Comparison of ENCODE assay signal across 16 cellular contexts in genomic region chr11:115926601-115927000, GRCh38.
A peak's percentile ranks its signal among the peaks of the same experiment; 100 is the strongest.
DNase-seq lines count a peak whose midpoint lies in the region; ATAC-seq and TF ChIP-seq lines count a peak whose summit lies in the region.
"Had no signal": no experiment of that assay in that cellular context is flagged by ENCODE, and none has a peak within 500 bp of the region (broad histone marks: within the 10 kb centered on the region; RNA-seq: fewer than 3 reads in every experiment).

No MANE protein-coding gene starts in this region.

- WGBS in endodermal cell (ENCODE audit: insufficient coverage in 1 of 2, insufficient read length in 1 of 2), 2 experiments, result 91 to 93% methylated on average over 4 of the region's 4 CpGs

- no peak overlapping the region for H3K27ac ChIP-seq in endodermal cell (ENCODE audit: low read depth, low read length)
- H3K27ac ChIP-seq: BLaER1 treated with 17β-estradiol and CSF1 and Interleukin-3, amounts not matched to agents 10 nM and 100 nM had no signal

- H3K27me3 ChIP-seq in endodermal cell (ENCODE audit: control insufficient read depth, insufficient read depth, low read length, poor library complexity, severe bottlenecking), result peaks cover 5% of the 10 kb centered on the region

- no peak overlapping the region for H3K4me3 Mint-ChIP-seq in stimulated activated naive CD8-positive, alpha-beta T cell treated with anti-CD3 and anti-CD28 coated beads, Interleukin-15, Interleukin-2, amounts not matched to agents 100 ng/mL and 50 ng/mL, for 24 hours
- no peak overlapping the region for H3K4me3 Mint-ChIP-seq in stimulated activated naive CD8-positive, alpha-beta T cell treated with anti-CD3 and anti-CD28 coated beads, Interleukin-15, amount 100 ng/mL, for 72 hours
- no peak overlapping the region for H3K4me3 Mint-ChIP-seq in endodermal cell
- no peak overlapping the region for H3K4me3 Mint-ChIP-seq in type B pancreatic cell
- H3K4me3 Mint-ChIP-seq: HFFc6 had no signal

- TF ChIP-seq CTCF in endodermal cell (conservative IDR thresholded peaks at IDR 0.05) (peak; percentile 34), type B pancreatic cell (conservative IDR thresholded peaks at IDR 0.05) (peak; percentile 35)

- H3K36me3 Mint-ChIP-seq in stimulated activated naive CD8-positive, alpha-beta T cell treated with anti-CD3 and anti-CD28 coated beads, Interleukin-15, Interleukin-2, amounts not matched to agents 100 ng/mL and 50 ng/mL, for 24 hours (ENCODE audit: low read depth), result no peaks in the 10 kb centered on the region
- no peaks in the 10 kb centered on the region for H3K36me3 Mint-ChIP-seq in endodermal cell (ENCODE audit: low read depth)
- no peaks in the 10 kb centered on the region for H3K36me3 Mint-ChIP-seq in type B pancreatic cell
- H3K36me3 Mint-ChIP-seq: CD4-positive, CD25-positive, alpha-beta regulatory T cell had no signal

- no peak for TF ChIP-seq POLR2A in GM18505 (IDR thresholded peaks at IDR 0.05; ENCODE audit: borderline replicate concordance, extremely low read depth, insufficient read depth, insufficient read length)

- no peaks in the 10 kb centered on the region for H3K9me3 ChIP-seq in endodermal cell (ENCODE audit: control insufficient read depth, low read length)
- H3K9me3 ChIP-seq: BLaER1 treated with 17β-estradiol and CSF1 and Interleukin-3, amounts not matched to agents 10 nM and 100 nM had no signal

- H3K9me3 Mint-ChIP-seq in stimulated activated naive CD8-positive, alpha-beta T cell treated with anti-CD3 and anti-CD28 coated beads, Interleukin-15, Interleukin-2, amounts not matched to agents 100 ng/mL and 50 ng/mL, for 24 hours, result peaks cover 5% of the 10 kb centered on the region
- H3K9me3 Mint-ChIP-seq in stimulated activated naive CD8-positive, alpha-beta T cell treated with anti-CD3 and anti-CD28 coated beads, Interleukin-15, amount 100 ng/mL, for 72 hours, result peaks cover 5 to 33% of the 10 kb centered on the region in 2 donors
- H3K9me3 Mint-ChIP-seq in endodermal cell (no peaks in the 10 kb centered on the region), type B pancreatic cell (no peaks in the 10 kb centered on the region)

- no peak for DNase-seq in stimulated activated naive CD8-positive, alpha-beta T cell treated with anti-CD3 and anti-CD28 coated beads, Interleukin-15, amount 100 ng/mL, for 72 hours
- DNase-seq in NCI-H69 (lab: John Stamatoyannopoulos, UW) (peak; percentile 19), endodermal cell (no peak), type B pancreatic cell (ENCODE audit: extremely low spot score, unreplicated experiment) (no peak), GDM1 (lab: John Stamatoyannopoulos, UW) (no peak)
- DNase-seq: 8988T; AML-193; CD4-positive, CD25-positive, alpha-beta regulatory T cell; DMS53; HCEC 1CT; HFFc6 had no signal

- H3K4me3 ChIP-seq in endodermal cell (ENCODE audit: low read length), result no peak overlapping the region
- H3K4me3 ChIP-seq: BLaER1 treated with 17β-estradiol and CSF1 and Interleukin-3, amounts not matched to agents 10 nM and 100 nM had no signal

- H3K9ac ChIP-seq in endodermal cell (ENCODE audit: extremely low read depth, low read length, poor library complexity, severe bottlenecking), result no peak overlapping the region
- H3K9ac ChIP-seq: BLaER1 treated with 17β-estradiol and CSF1 and Interleukin-3, amounts not matched to agents 10 nM and 100 nM had no signal

- peaks cover 4% of the 10 kb centered on the region for H3K4me1 ChIP-seq in endodermal cell (ENCODE audit: control insufficient read depth, insufficient read depth, low read length)

- peak overlapping the region; percentile 32 for H3K27ac Mint-ChIP-seq in stimulated activated naive CD8-positive, alpha-beta T cell treated with anti-CD3 and anti-CD28 coated beads, Interleukin-15, Interleukin-2, amounts not matched to agents 100 ng/mL and 50 ng/mL, for 24 hours
- H3K27ac Mint-ChIP-seq in stimulated activated naive CD8-positive, alpha-beta T cell treated with anti-CD3 and anti-CD28 coated beads, Interleukin-15, amount 100 ng/mL, for 72 hours, result no peak overlapping the region
- H3K27ac Mint-ChIP-seq in endodermal cell (no peak overlapping the region), type B pancreatic cell (no peak overlapping the region)
- H3K27ac Mint-ChIP-seq: CD4-positive, CD25-positive, alpha-beta regulatory T cell; HFFc6 had no signal

- no peaks in the 10 kb centered on the region for H3K36me3 ChIP-seq in endodermal cell (ENCODE audit: control insufficient read depth, insufficient read depth, low read length)
- H3K36me3 ChIP-seq: BLaER1 treated with 17β-estradiol and CSF1 and Interleukin-3, amounts not matched to agents 10 nM and 100 nM had no signal

- H3K4me1 Mint-ChIP-seq in stimulated activated naive CD8-positive, alpha-beta T cell treated with anti-CD3 and anti-CD28 coated beads, Interleukin-15, Interleukin-2, amounts not matched to agents 100 ng/mL and 50 ng/mL, for 24 hours (ENCODE audit: low read depth), result peaks cover 23% of the 10 kb centered on the region
- peaks cover 26% of the 10 kb centered on the region for H3K4me1 Mint-ChIP-seq in stimulated activated naive CD8-positive, alpha-beta T cell treated with anti-CD3 and anti-CD28 coated beads, Interleukin-15, amount 100 ng/mL, for 72 hours
- H3K4me1 Mint-ChIP-seq in endodermal cell (peaks cover 13% of the 10 kb centered on the region), type B pancreatic cell (ENCODE audit: unreplicated experiment) (peaks cover 37% of the 10 kb centered on the region)

- H3K27me3 Mint-ChIP-seq in stimulated activated naive CD8-positive, alpha-beta T cell treated with anti-CD3 and anti-CD28 coated beads, Interleukin-15, Interleukin-2, amounts not matched to agents 100 ng/mL and 50 ng/mL, for 24 hours, result peaks cover 9% of the 10 kb centered on the region
- H3K27me3 Mint-ChIP-seq in stimulated activated naive CD8-positive, alpha-beta T cell treated with anti-CD3 and anti-CD28 coated beads, Interleukin-15, amount 100 ng/mL, for 72 hours, result peaks cover 54% of the 10 kb centered on the region
- H3K27me3 Mint-ChIP-seq in endodermal cell (ENCODE audit: insufficient read depth) (peaks cover 24% of the 10 kb centered on the region), type B pancreatic cell (peaks cover 38% of the 10 kb centered on the region)

- ATAC-seq in stimulated activated naive CD8-positive, alpha-beta T cell treated with anti-CD3 and anti-CD28 coated beads, Interleukin-15, amount 100 ng/mL, for 72 hours, result no peak
- ATAC-seq in GM19035 (IDR thresholded peaks at IDR 0.05; ENCODE audit: unreplicated experiment), result no peak
- no peak for ATAC-seq in GM18505 (IDR thresholded peaks at IDR 0.05; ENCODE audit: unreplicated experiment)
- ATAC-seq: HepG2 had no signal
